ENCODE assay signal across 8 cellular contexts in the genomic region with DNA sequence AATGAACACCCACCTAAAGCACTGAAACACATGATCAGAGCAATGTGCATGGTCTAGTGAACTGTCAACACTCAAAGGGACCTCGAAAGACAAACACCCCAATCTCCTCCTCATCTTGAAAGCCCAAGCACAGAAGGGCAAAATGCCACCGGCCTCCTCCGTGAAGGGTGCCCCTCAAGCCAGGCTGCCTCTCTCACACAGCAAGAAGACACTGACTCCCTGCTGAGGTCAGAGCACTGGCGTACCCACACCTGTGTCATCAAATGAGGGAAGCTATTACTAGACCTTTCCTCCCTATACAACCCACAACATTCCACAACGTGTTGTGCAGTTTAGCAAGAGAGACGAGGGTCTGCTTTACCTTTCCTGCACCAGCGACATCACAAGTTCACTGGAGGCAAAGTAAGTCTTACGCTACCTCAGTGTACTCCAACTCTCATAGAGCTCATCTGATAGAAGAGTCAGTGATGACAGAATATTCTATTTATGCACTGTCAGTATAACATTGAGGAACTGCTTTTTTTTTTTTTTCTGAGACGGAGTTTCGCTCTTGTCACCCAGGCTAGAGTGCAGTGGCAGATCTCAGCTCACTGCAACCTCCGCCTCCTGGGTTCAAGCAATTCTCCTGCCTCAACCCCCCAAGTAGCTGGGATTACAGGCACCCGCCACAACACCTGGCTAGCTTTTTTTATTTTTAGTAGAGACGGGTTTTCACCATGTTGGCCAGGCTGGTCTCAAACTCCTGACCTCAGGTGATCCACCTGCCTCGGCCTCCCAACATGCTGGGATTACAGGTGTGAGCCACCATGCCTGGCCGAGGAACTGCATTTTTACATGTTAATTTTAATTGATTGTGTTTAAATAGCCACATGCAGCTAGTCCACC. TPM values are rescaled to one million over a fixed set of nuclear protein-coding genes. Genes with fewer than 3 reads are reported as not detected.
DNase-seq lines count a peak whose midpoint lies in the region; ATAC-seq and TF ChIP-seq lines count a peak whose summit lies in the region.

No MANE protein-coding gene starts in this region.

- no peaks in the 10 kb centered on the region for H3K9me3 ChIP-seq in heart left ventricle
- H3K9me3 ChIP-seq in esophagus (ENCODE audit: control insufficient read depth in 2 of 2, insufficient read depth in 1 of 2, low read depth in 1 of 2, low read length in 1 of 2), result no peaks in the 10 kb centered on the region
- no peaks in the 10 kb centered on the region for H3K9me3 ChIP-seq in WERI-Rb-1 (ENCODE audit: severe bottlenecking)

- DNase-seq in heart left ventricle (no peak), left ventricle myocardium superior (no peak), NB4 (ENCODE audit: low read depth) (no peak), type B pancreatic cell (ENCODE audit: extremely low spot score, unreplicated experiment) (peak; percentile 49), WERI-Rb-1 (no peak), H4 (ENCODE audit: low spot score) (no peak)
- DNase-seq in stimulated activated CD4-positive, alpha-beta T cell treated with anti-CD3 and anti-CD28 coated beads, Interleukin-1b, Interleukin-23, amount 100 ng/mL, for 48 hours, result no peak

- H3K27me3 ChIP-seq in heart left ventricle, result no peaks in the 10 kb centered on the region
- H3K27me3 ChIP-seq in esophagus (ENCODE audit: control insufficient read depth in 1 of 2, insufficient read depth in 2 of 2, low read length in 2 of 2), result no peaks in the 10 kb centered on the region
- no peaks in the 10 kb centered on the region for H3K27me3 ChIP-seq in WERI-Rb-1 (ENCODE audit: insufficient read depth, low read depth, severe bottlenecking)

- TF ChIP-seq POLR2A in heart left ventricle (IDR thresholded peaks at IDR 0.05), result no peak
- TF ChIP-seq POLR2A in NB4 (IDR thresholded peaks at IDR 0.05; ENCODE audit: extremely low read depth, insufficient read length), result no peak

- no peak overlapping the region for H3K4me3 Mint-ChIP-seq in type B pancreatic cell

- H3K27ac Mint-ChIP-seq in type B pancreatic cell, result peak overlapping the region; percentile 36

- intact Hi-C loops in heart left ventricle (cut with DNase I), result no loop called here
- intact Hi-C loops in left ventricle myocardium superior (cut with micrococcal nuclease), result no loop called here

- peaks cover 0 to 43% (median 26%) of the 10 kb centered on the region in 9 donors for H3K36me3 ChIP-seq in heart left ventricle
- H3K36me3 ChIP-seq in esophagus (ENCODE audit: control insufficient read depth in 2 of 2, insufficient read depth in 2 of 2, low read length in 1 of 2), result peaks cover 0 to 17% of the 10 kb centered on the region in 2 donors
- H3K36me3 ChIP-seq in WERI-Rb-1, result peaks cover 42% of the 10 kb centered on the region

- TF ChIP-seq CTCF in heart left ventricle (IDR thresholded peaks at IDR 0.05) (no peak), NB4 (IDR thresholded peaks at IDR 0.05; ENCODE audit: low read depth, low read length) (no peak), type B pancreatic cell (conservative IDR thresholded peaks at IDR 0.05) (no peak), WERI-Rb-1 (IDR thresholded peaks at IDR 0.05; ENCODE audit: low read depth, low read length) (no peak)

- ATAC-seq in heart left ventricle (no peak), left ventricle myocardium superior (no peak)

- H3K4me3 ChIP-seq in heart left ventricle (peak overlapping the region in 1 of 12 donors; percentile 26), NB4 (ENCODE audit: low read depth, low read length) (peak overlapping the region; percentile 21), esophagus (ENCODE audit: low read depth in 1 of 2, low read length in 2 of 2) (peak overlapping the region; percentile 9 to 29), WERI-Rb-1 (ENCODE audit: low read depth, low read length) (no peak overlapping the region)

- H3K36me3 Mint-ChIP-seq in type B pancreatic cell, result peaks cover 15% of the 10 kb centered on the region

- H3K4me1 ChIP-seq in heart left ventricle (peaks cover 19 to 78% (median 64%) of the 10 kb centered on the region in 12 donors), esophagus (ENCODE audit: control insufficient read depth in 2 of 2, insufficient read depth in 2 of 2, low read length in 1 of 2) (peaks cover 4 to 17% of the 10 kb centered on the region in 2 donors)

- no peaks in the 10 kb centered on the region for H3K27me3 Mint-ChIP-seq in type B pancreatic cell

- peak overlapping the region in 8 of 12 donors; percentile 6 to 55 (median 28) for H3K27ac ChIP-seq in heart left ventricle
- no peak overlapping the region for H3K27ac ChIP-seq in esophagus (ENCODE audit: low read depth in 2 of 2, low read length in 1 of 2)
- H3K27ac ChIP-seq in WERI-Rb-1, result no peak overlapping the region

- peaks cover 42% of the 10 kb centered on the region for H3K4me1 Mint-ChIP-seq in type B pancreatic cell (ENCODE audit: unreplicated experiment)

- 74 to 77% (median 75%) methylated on average over 14 to 15 of the region's 15 CpGs for WGBS in heart left ventricle, 4 donors
- 86 to 87% methylated on average over 15 of the region's 15 CpGs for WGBS in esophagus, 2 donors

- no peaks in the 10 kb centered on the region for H3K9me3 Mint-ChIP-seq in type B pancreatic cell

RNA-seq across cellular contexts. Expression of gene SH3BP5L, which starts 3.3 kb away (rescaled TPM):
- 10 to 100 TPM; 15.8 to 47.1 (median 19.3) TPM for total RNA-seq in heart left ventricle
- polyA plus RNA-seq in heart left ventricle, result 10 to 100 TPM; 17.9 to 51.1 TPM
- total RNA-seq in left ventricle myocardium superior, result 20.1 TPM
- polyA plus RNA-seq in esophagus, result 10 to 100 TPM; 18.2 to 34.3 TPM
- total RNA-seq in type B pancreatic cell (ENCODE audit: low replicate concordance), result 33.4 and 33.7 TPM in 2 replicates
- total RNA-seq in H4 (2014; rRNA removed; shearing (Covaris generic)), result 9.1 and 10.0 TPM in 2 replicates

RNA-seq across cellular contexts. Expression of gene ZNF672, which starts 15.6 kb away (rescaled TPM):
- total RNA-seq in heart left ventricle, result 10 to 100 TPM; 27.9 to 63.8 (median 37.8) TPM
- polyA plus RNA-seq in heart left ventricle, result 10 to 100 TPM; 20.5 to 50.1 TPM
- total RNA-seq in left ventricle myocardium superior, result 45.5 TPM
- 10 to 100 TPM; 11.6 to 15.8 TPM for polyA plus RNA-seq in esophagus
- 33.0 and 35.0 TPM in 2 replicates for total RNA-seq in type B pancreatic cell (ENCODE audit: low replicate concordance)
- total RNA-seq in H4 (2014; rRNA removed; shearing (Covaris generic)), result 14.4 and 14.7 TPM in 2 replicates

RNA-seq across cellular contexts. Expression of gene ZNF692, which starts 36.5 kb away (rescaled TPM):
- total RNA-seq in heart left ventricle (10 to 100 TPM in 6 of 9 donors, 1 to 10 TPM in 3; 7.4 to 19.7 (median 14.8) TPM), left ventricle myocardium superior (27.1 TPM), type B pancreatic cell (ENCODE audit: low replicate concordance) (55.0 and 73.0 TPM in 2 replicates)
- polyA plus RNA-seq in heart left ventricle (10 to 100 TPM; 14.8 to 32.4 TPM), esophagus (100 to 1,000 TPM in 1 of 2 donors, 10 to 100 TPM in 1; 36.3 to 120 TPM)
- 5.2 and 5.3 TPM in 2 replicates for total RNA-seq in H4 (2014; rRNA removed; shearing (Covaris generic))

Comparison
In these comparisons a context has a peak if more than half of its experiments do, and no peak if none do; other contexts are left out.
1. H3K27ac ChIP-seq: peak in heart left ventricle (8 of 12); none in esophagus (0 of 2) and WERI-Rb-1 (single experiment).